ENCODE assay signal across 27 cellular contexts in genomic region chr7:52129278-52129677, GRCh38.
"Had no signal": no experiment of that assay in that cellular context is flagged by ENCODE, and none has a peak within 500 bp of the region (broad histone marks: within the 10 kb centered on the region; RNA-seq: fewer than 3 reads in every experiment).

No MANE protein-coding gene starts in this region.

- H3K36me3 ChIP-seq: stomach, thoracic aorta, thyroid gland, tibial artery, tibial nerve, transverse colon, upper lobe of left lung, upper lobe of right lung, uterus, vagina had no signal

- H3K27ac ChIP-seq: stomach, testis, thoracic aorta, thyroid gland, tibial artery, tibial nerve, transverse colon, upper lobe of left lung, upper lobe of right lung, uterus, vagina had no signal

- H3K9me3 Mint-ChIP-seq: type B pancreatic cell had no signal

- H3K27ac Mint-ChIP-seq: stimulated activated effector memory CD8-positive, alpha-beta T cell treated with anti-CD3 and anti-CD28 coated beads, Interleukin-12 subunit alpha, Interleukin-12 subunit beta, amount 100 ng/mL, for 72 hours; stimulated activated memory B cell treated with anti-CD40 and anti-IgM and Interleukin-4, amounts not matched to agents 10 μg/mL and 1 μg/mL and 100 μg/mL, for 72 hours; stimulated activated naive B cell treated with anti-CD40 and anti-IgM and Interleukin-4, amounts not matched to agents 10 μg/mL and 1 μg/mL and 100 μg/mL, for 72 hours; stimulated activated naive CD8-positive, alpha-beta T cell treated with anti-CD3 and anti-CD28 coated beads, Interleukin-15, Interleukin-2, amounts not matched to agents 100 ng/mL and 50 ng/mL, for 24 hours; type B pancreatic cell had no signal

- H3K36me3 Mint-ChIP-seq: stimulated activated effector memory CD8-positive, alpha-beta T cell treated with anti-CD3 and anti-CD28 coated beads, Interleukin-12 subunit alpha, Interleukin-12 subunit beta, amount 100 ng/mL, for 72 hours; stimulated activated memory B cell treated with anti-CD40 and anti-IgM and Interleukin-4, amounts not matched to agents 10 μg/mL and 1 μg/mL and 100 μg/mL, for 72 hours; stimulated activated naive B cell treated with anti-CD40 and anti-IgM and Interleukin-4, amounts not matched to agents 10 μg/mL and 1 μg/mL and 100 μg/mL, for 72 hours; type B pancreatic cell had no signal

- H3K9me3 ChIP-seq: stomach, testis, thoracic aorta, thyroid gland, tibial artery, tibial nerve, transverse colon, upper lobe of left lung, upper lobe of right lung, uterus, vagina had no signal

- H3K4me1 ChIP-seq: stomach, testis, thyroid gland, tibial artery, tibial nerve, transverse colon, upper lobe of left lung, upper lobe of right lung, uterus, vagina had no signal

- H3K4me1 Mint-ChIP-seq: stimulated activated effector memory CD8-positive, alpha-beta T cell treated with anti-CD3 and anti-CD28 coated beads, Interleukin-12 subunit alpha, Interleukin-12 subunit beta, amount 100 ng/mL, for 72 hours; stimulated activated memory B cell treated with anti-CD40 and anti-IgM and Interleukin-4, amounts not matched to agents 10 μg/mL and 1 μg/mL and 100 μg/mL, for 72 hours; stimulated activated naive B cell treated with anti-CD40 and anti-IgM and Interleukin-4, amounts not matched to agents 10 μg/mL and 1 μg/mL and 100 μg/mL, for 72 hours; stimulated activated naive CD8-positive, alpha-beta T cell treated with anti-CD3 and anti-CD28 coated beads, Interleukin-15, amount 100 ng/mL, for 72 hours had no signal

- H3K4me3 Mint-ChIP-seq: stimulated activated effector memory CD8-positive, alpha-beta T cell treated with anti-CD3 and anti-CD28 coated beads, Interleukin-12 subunit alpha, Interleukin-12 subunit beta, amount 100 ng/mL, for 72 hours; stimulated activated memory B cell treated with anti-CD40 and anti-IgM and Interleukin-4, amounts not matched to agents 10 μg/mL and 1 μg/mL and 100 μg/mL, for 72 hours; stimulated activated naive B cell treated with anti-CD40 and anti-IgM and Interleukin-4, amounts not matched to agents 10 μg/mL and 1 μg/mL and 100 μg/mL, for 72 hours; stimulated activated naive CD8-positive, alpha-beta T cell treated with anti-CD3 and anti-CD28 coated beads, Interleukin-15, amount 100 ng/mL, for 72 hours; stimulated activated naive CD8-positive, alpha-beta T cell treated with anti-CD3 and anti-CD28 coated beads, Interleukin-15, Interleukin-2, amounts not matched to agents 100 ng/mL and 50 ng/mL, for 24 hours; type B pancreatic cell had no signal

- DNase-seq: stimulated activated CD4-positive, alpha-beta T cell treated with anti-CD3 and anti-CD28 coated beads, Interleukin-2, amount 100 ng/mL, for 48 hours; stimulated activated CD4-positive, alpha-beta T cell treated with anti-CD3 and anti-CD28 coated beads, Interleukin-4, amount 100 ng/mL, for 1 hour; stimulated activated CD4-positive, alpha-beta T cell treated with anti-CD3 and anti-CD28 coated beads, Interleukin-4, amount 100 ng/mL, for 24 hours; stimulated activated CD4-positive, alpha-beta T cell treated with anti-CD3 and anti-CD28 coated beads, Interleukin-4, amount 100 ng/mL, for 4 hours; stimulated activated CD8-positive, alpha-beta memory T cell treated with anti-CD3 and anti-CD28 coated beads, Interleukin-4, amount 100 ng/mL, for 48 hours; stimulated activated naive B cell treated with anti-CD40 and anti-IgM and Interleukin-4, amounts not matched to agents 10 μg/mL and 1 μg/mL and 100 μg/mL, for 72 hours; stimulated activated naive CD4-positive, alpha-beta T cell; stimulated activated naive CD4-positive, alpha-beta T cell treated with Interleukin-2 at 50 U/mL for 16 hours; stimulated activated naive CD8-positive, alpha-beta T cell treated with anti-CD3 and anti-CD28 coated beads, Interleukin-15, amount 100 ng/mL, for 72 hours; stimulated activated naive CD8-positive, alpha-beta T cell treated with anti-CD3 and anti-CD28 coated beads, Interleukin-15, Interleukin-2, amounts not matched to agents 100 U/mL and 50 U/mL, for 24 hours; stomach; substantia nigra; testis; thyroid gland; tibial artery; transverse colon; trophoblast cell; upper lobe of right lung; uterus had no signal

- ATAC-seq: stimulated activated effector memory CD8-positive, alpha-beta T cell treated with anti-CD3 and anti-CD28 coated beads, Interleukin-12 subunit alpha, Interleukin-12 subunit beta, amount 100 ng/mL, for 72 hours; stimulated activated memory B cell treated with anti-CD40 and anti-IgM and Interleukin-4, amounts not matched to agents 10 μg/mL and 1 μg/mL and 100 μg/mL, for 72 hours; stimulated activated naive B cell treated with anti-CD40 and anti-IgM and Interleukin-4, amounts not matched to agents 10 μg/mL and 1 μg/mL and 100 μg/mL, for 72 hours; stimulated activated naive CD8-positive, alpha-beta T cell treated with anti-CD3 and anti-CD28 coated beads, Interleukin-15, amount 100 ng/mL, for 72 hours; stimulated activated naive CD8-positive, alpha-beta T cell treated with anti-CD3 and anti-CD28 coated beads, Interleukin-15, Interleukin-2, amounts not matched to agents 100 U/mL and 50 U/mL, for 24 hours; upper lobe of right lung had no signal

- H3K27me3 ChIP-seq: stomach, testis, thyroid gland, tibial artery, tibial nerve, transverse colon, upper lobe of left lung, upper lobe of right lung, uterus, vagina had no signal

- H3K4me3 ChIP-seq: stomach, thoracic aorta, thyroid gland, tibial artery, tibial nerve, transverse colon, upper lobe of left lung, upper lobe of right lung, uterus, vagina had no signal

- H3K27me3 Mint-ChIP-seq: stimulated activated memory B cell treated with anti-CD40 and anti-IgM and Interleukin-4, amounts not matched to agents 10 μg/mL and 1 μg/mL and 100 μg/mL, for 72 hours; stimulated activated naive B cell treated with anti-CD40 and anti-IgM and Interleukin-4, amounts not matched to agents 10 μg/mL and 1 μg/mL and 100 μg/mL, for 72 hours; stimulated activated naive CD8-positive, alpha-beta T cell treated with anti-CD3 and anti-CD28 coated beads, Interleukin-15, amount 100 ng/mL, for 72 hours; stimulated activated naive CD8-positive, alpha-beta T cell treated with anti-CD3 and anti-CD28 coated beads, Interleukin-15, Interleukin-2, amounts not matched to agents 100 ng/mL and 50 ng/mL, for 24 hours; type B pancreatic cell had no signal
